Comparison of ENCODE assay signal across 8 cellular contexts in genomic region chr1:151346082-151346768, GRCh38. TPM values are rescaled to one million over a fixed set of nuclear protein-coding genes. Genes with fewer than 3 reads are reported as not detected.
DNase-seq lines count a peak whose midpoint lies in the region; ATAC-seq and TF ChIP-seq lines count a peak whose summit lies in the region.

No MANE protein-coding gene starts in this region.

- peak overlapping the region; percentile 91 for H3K27ac ChIP-seq in cardiac muscle cell
- H3K27ac ChIP-seq in mesodermal cell (ENCODE audit: low read depth, low read length, severe bottlenecking) = peak overlapping the region; percentile 100
- no peak overlapping the region for H3K27ac ChIP-seq in urinary bladder (ENCODE audit: low read depth)

- intact Hi-C loops in left ventricle myocardium superior (cut with micrococcal nuclease) = loop anchor here (10.0 kb wide), 1 partner anchor 49 kb away; the partner anchor contains the start of gene PSMB4
- intact Hi-C loops in MCF 10A (cut with micrococcal nuclease) = loop anchor here (2.0 kb wide), 2 partner anchors 27 to 91 kb away; partner anchors contain the start of genes PSMD4 and SELENBP1

- no peaks in the 10 kb centered on the region for H3K9me3 Mint-ChIP-seq in MCF 10A (ENCODE audit: unreplicated experiment)

- WGBS in mesodermal cell (ENCODE audit: insufficient coverage in 2 of 2), 2 experiments = 49% methylated on average over 4 of the region's 7 CpGs; no CpG with 5 or more reads in 1 of the 2 experiments
- WGBS in urinary bladder = 44% methylated on average over 7 of the region's 7 CpGs

- H3K36me3 ChIP-seq in cardiac muscle cell = peaks cover 11% of the 10 kb centered on the region
- peaks cover 33% of the 10 kb centered on the region for H3K36me3 ChIP-seq in mesodermal cell (ENCODE audit: control insufficient read depth, insufficient read depth, low read length)
- no peaks in the 10 kb centered on the region for H3K36me3 ChIP-seq in urinary bladder (ENCODE audit: insufficient read depth)

- H3K36me3 Mint-ChIP-seq in MCF 10A (ENCODE audit: insufficient read depth, unreplicated experiment) = peaks cover 19% of the 10 kb centered on the region

- H3K4me3 ChIP-seq in cardiac muscle cell (peak overlapping the region; percentile 39), mesodermal cell (ENCODE audit: extremely low read depth, insufficient read depth, low read length, poor library complexity, severe bottlenecking) (peak overlapping the region; percentile 58), urinary bladder (ENCODE audit: low read depth, low read length) (peak overlapping the region; percentile 46)

- H3K4me3 Mint-ChIP-seq in MCF 10A (ENCODE audit: unreplicated experiment) = peak overlapping the region; percentile 94

- peaks cover 24% of the 10 kb centered on the region for H3K4me1 Mint-ChIP-seq in MCF 10A (ENCODE audit: insufficient read depth, unreplicated experiment)

- no peaks in the 10 kb centered on the region for H3K9me3 ChIP-seq in cardiac muscle cell (ENCODE audit: low read depth)
- no peaks in the 10 kb centered on the region for H3K9me3 ChIP-seq in mesodermal cell (ENCODE audit: control insufficient read depth, low read length)

- no peaks in the 10 kb centered on the region for H3K27me3 Mint-ChIP-seq in MCF 10A (ENCODE audit: insufficient read depth, unreplicated experiment)

- H3K27ac Mint-ChIP-seq in MCF 10A (ENCODE audit: low read depth, unreplicated experiment) = peak overlapping the region; percentile 97

- TF ChIP-seq CTCF in cardiac muscle cell (IDR thresholded peaks at IDR 0.05; ENCODE audit: low read depth, low read length) (no peak), MCF 10A (IDR thresholded peaks at IDR 0.05; ENCODE audit: unreplicated experiment) (no peak), GM13977 (IDR thresholded peaks at IDR 0.05; ENCODE audit: extremely low read depth, insufficient read depth, missing control alignments) (no peak)

- in situ Hi-C loops in GM13977 (cut with MboI; ENCODE audit: low pct_unique_long_range_greater_than_20kb, low sequenced_read_pairs, unreplicated experiment) = no loop called here

- POLR2A ChIA-PET in MCF 10A (lab: Yijun Ruan, JAX) = interaction anchor here (0.9 to 3.2 kb wide), 7 partner anchors 8 to 65 kb away, joined by 3 to 19 read pairs (median 8); partner anchors contain the start of genes PI4KB and SELENBP1

- DNase-seq in cardiac muscle cell (ENCODE audit: low read depth in 1 of 2, low spot score in 1 of 2) (no peak), left ventricle myocardium superior (no peak), MCF 10A (ENCODE audit: unreplicated experiment) (no peak), GM13977 (ENCODE audit: low spot score) (no peak), DMS53 treated with DMSO at 0.1 percent for 48 hours (lab: John Stamatoyannopoulos, UW; ENCODE audit: unreplicated experiment) (no peak)

- no peaks in the 10 kb centered on the region for H3K27me3 ChIP-seq in cardiac muscle cell

- H3K4me1 ChIP-seq in cardiac muscle cell (ENCODE audit: low read depth) (peaks cover 9% of the 10 kb centered on the region), mesodermal cell (ENCODE audit: control insufficient read depth, insufficient read depth, low read length, poor library complexity, severe bottlenecking) (no peaks in the 10 kb centered on the region), urinary bladder (ENCODE audit: insufficient read depth) (no peaks in the 10 kb centered on the region)

- BruUV-seq in MCF 10A (replicated peaks; lab: Mats Ljungman, UMichigan) = TSS peak; percentile 54

- ATAC-seq in left ventricle myocardium superior (no peak), HG02970 (IDR thresholded peaks at IDR 0.05; ENCODE audit: low FRiP score, unreplicated experiment) (no peak)

- CTCF ChIA-PET in MCF 10A (lab: Yijun Ruan, JAX) = interaction anchor here (11.3 kb wide), 1 partner anchor 41 kb away, joined by 566 read pairs; no protein-coding TSS in a partner anchor

RNA-seq across cellular contexts. Expression of gene RFX5, which starts 0.8 kb away (rescaled TPM):
- total RNA-seq in cardiac muscle cell (67.8 and 87.2 TPM in 2 replicates), left ventricle myocardium superior (21.1 TPM), MCF 10A (2022) (19.2 and 26.5 TPM in 2 replicates), urinary bladder (42.9 TPM)
- polyA plus RNA-seq in cardiac muscle cell (51.3 and 52.4 TPM in 2 replicates), urinary bladder (31.2 TPM)
- 42.8 TPM for polyA plus RNA-seq in mesodermal cell (2013, experiment 1 of 2)
- 45.9 TPM for polyA plus RNA-seq in mesodermal cell (2013, experiment 2 of 2)

RNA-seq across cellular contexts. Expression of gene PI4KB, which starts 19.0 kb away (rescaled TPM):
- total RNA-seq in cardiac muscle cell = 35.7 and 53.5 TPM in 2 replicates
- 46.0 and 62.6 TPM in 2 replicates for polyA plus RNA-seq in cardiac muscle cell
- total RNA-seq in left ventricle myocardium superior = 46.8 TPM
- 75.3 and 90.1 TPM in 2 replicates for total RNA-seq in MCF 10A (2022)
- 33.9 TPM for polyA plus RNA-seq in mesodermal cell (2013, experiment 1 of 2)
- polyA plus RNA-seq in mesodermal cell (2013, experiment 2 of 2) = 31.7 TPM
- 26.5 TPM for total RNA-seq in urinary bladder
- polyA plus RNA-seq in urinary bladder = 45.5 TPM

RNA-seq across cellular contexts. Expression of gene SELENBP1, which starts 26.3 kb away (rescaled TPM):
- total RNA-seq in cardiac muscle cell = 47.1 and 73.5 TPM in 2 replicates
- polyA plus RNA-seq in cardiac muscle cell = 43.6 and 69.0 TPM in 2 replicates
- 99.1 TPM for total RNA-seq in left ventricle myocardium superior
- total RNA-seq in MCF 10A (2022) = 8.2 and 11.6 TPM in 2 replicates
- 45.9 TPM for polyA plus RNA-seq in mesodermal cell (2013, experiment 1 of 2)
- 40.1 TPM for polyA plus RNA-seq in mesodermal cell (2013, experiment 2 of 2)
- total RNA-seq in urinary bladder = 32.9 TPM
- 82.8 TPM for polyA plus RNA-seq in urinary bladder

RNA-seq across cellular contexts. Expression of gene PSMB4, which starts 53.1 kb away (rescaled TPM):
- total RNA-seq in cardiac muscle cell (220 and 354 TPM in 2 replicates), left ventricle myocardium superior (175 TPM), MCF 10A (2022) (281 and 320 TPM in 2 replicates), urinary bladder (217 TPM)
- polyA plus RNA-seq in cardiac muscle cell (71.1 and 104 TPM in 2 replicates), urinary bladder (323 TPM)
- 308 TPM for polyA plus RNA-seq in mesodermal cell (2013, experiment 1 of 2)
- polyA plus RNA-seq in mesodermal cell (2013, experiment 2 of 2) = 270 TPM
